1 cellular context compared by ENCODE assay signal in the genomic region with DNA sequence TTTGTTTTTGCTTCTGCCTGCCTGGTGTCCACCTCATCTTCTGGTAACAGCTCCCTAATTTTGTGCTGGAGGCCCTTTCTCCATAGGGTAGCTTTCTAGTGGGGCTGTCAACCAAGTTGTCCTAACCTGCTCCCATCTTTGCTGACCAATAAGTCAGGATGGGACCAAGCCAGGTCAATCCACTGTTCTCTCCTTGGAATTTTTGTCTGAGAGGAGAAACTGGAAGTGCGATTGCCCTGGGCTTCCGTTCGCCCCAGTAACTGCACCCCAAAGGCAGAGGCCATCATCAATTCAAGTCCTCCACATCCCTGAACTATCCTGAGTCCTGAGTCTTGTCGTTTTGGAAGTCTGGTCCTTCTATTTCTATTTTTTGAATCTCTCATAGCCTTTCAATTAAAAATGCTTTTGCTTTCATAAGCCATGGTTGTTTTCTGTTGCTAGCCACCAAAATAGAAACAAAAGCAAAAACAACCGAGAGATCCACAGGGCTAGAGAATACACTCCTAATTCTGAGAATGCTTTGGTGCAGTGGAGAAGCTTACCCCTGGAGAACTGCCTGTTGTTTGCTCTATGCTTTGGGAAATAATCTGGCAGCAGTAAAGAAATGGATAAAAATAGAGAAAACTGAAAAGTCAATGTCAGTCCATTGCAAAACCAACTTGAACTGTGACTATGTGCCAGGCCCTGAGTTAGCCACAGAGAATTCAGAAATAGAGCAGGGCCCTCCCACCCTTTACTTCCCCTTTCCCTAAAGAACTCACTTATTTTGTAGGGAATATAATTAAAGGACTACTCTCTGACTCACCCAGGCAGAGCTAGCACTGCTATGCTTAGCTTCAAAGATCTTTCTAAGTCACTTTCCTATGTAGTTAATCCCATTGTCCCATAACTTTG.
TF ChIP-seq lines count a peak whose summit lies in the region.

No MANE protein-coding gene starts in this region.

TF ChIP-seq in WTC11, 78 proteins besides CTCF, POLR2A, EP300 and RAD21 (continued from another document):
- TF ChIP-seq, protein P1, sequence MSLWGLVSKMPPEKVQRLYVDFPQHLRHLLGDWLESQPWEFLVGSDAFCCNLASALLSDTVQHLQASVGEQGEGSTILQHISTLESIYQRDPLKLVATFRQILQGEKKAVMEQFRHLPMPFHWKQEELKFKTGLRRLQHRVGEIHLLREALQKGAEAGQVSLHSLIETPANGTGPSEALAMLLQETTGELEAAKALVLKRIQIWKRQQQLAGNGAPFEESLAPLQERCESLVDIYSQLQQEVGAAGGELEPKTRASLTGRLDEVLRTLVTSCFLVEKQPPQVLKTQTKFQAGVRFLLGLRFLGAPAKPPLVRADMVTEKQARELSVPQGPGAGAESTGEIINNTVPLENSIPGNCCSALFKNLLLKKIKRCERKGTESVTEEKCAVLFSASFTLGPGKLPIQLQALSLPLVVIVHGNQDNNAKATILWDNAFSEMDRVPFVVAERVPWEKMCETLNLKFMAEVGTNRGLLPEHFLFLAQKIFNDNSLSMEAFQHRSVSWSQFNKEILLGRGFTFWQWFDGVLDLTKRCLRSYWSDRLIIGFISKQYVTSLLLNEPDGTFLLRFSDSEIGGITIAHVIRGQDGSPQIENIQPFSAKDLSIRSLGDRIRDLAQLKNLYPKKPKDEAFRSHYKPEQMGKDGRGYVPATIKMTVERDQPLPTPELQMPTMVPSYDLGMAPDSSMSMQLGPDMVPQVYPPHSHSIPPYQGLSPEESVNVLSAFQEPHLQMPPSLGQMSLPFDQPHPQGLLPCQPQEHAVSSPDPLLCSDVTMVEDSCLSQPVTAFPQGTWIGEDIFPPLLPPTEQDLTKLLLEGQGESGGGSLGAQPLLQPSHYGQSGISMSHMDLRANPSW (CRISPR knock-in tag; conservative IDR thresholded peaks at IDR 0.05; ENCODE audit: low read depth): no peak
- TF ChIP-seq FOXP1 (CRISPR knock-in tag; IDR thresholded peaks at IDR 0.05; ENCODE audit: borderline replicate concordance) (no peak), ELF4 (CRISPR knock-in tag; IDR thresholded peaks at IDR 0.05; ENCODE audit: low read depth) (no peak)
- TF ChIP-seq, protein P2, sequence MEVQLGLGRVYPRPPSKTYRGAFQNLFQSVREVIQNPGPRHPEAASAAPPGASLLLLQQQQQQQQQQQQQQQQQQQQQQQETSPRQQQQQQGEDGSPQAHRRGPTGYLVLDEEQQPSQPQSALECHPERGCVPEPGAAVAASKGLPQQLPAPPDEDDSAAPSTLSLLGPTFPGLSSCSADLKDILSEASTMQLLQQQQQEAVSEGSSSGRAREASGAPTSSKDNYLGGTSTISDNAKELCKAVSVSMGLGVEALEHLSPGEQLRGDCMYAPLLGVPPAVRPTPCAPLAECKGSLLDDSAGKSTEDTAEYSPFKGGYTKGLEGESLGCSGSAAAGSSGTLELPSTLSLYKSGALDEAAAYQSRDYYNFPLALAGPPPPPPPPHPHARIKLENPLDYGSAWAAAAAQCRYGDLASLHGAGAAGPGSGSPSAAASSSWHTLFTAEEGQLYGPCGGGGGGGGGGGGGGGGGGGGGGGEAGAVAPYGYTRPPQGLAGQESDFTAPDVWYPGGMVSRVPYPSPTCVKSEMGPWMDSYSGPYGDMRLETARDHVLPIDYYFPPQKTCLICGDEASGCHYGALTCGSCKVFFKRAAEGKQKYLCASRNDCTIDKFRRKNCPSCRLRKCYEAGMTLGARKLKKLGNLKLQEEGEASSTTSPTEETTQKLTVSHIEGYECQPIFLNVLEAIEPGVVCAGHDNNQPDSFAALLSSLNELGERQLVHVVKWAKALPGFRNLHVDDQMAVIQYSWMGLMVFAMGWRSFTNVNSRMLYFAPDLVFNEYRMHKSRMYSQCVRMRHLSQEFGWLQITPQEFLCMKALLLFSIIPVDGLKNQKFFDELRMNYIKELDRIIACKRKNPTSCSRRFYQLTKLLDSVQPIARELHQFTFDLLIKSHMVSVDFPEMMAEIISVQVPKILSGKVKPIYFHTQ (CRISPR knock-in tag; IDR thresholded peaks at IDR 0.05): no peak
